2 cellular contexts compared by ENCODE assay signal in the genomic region with DNA sequence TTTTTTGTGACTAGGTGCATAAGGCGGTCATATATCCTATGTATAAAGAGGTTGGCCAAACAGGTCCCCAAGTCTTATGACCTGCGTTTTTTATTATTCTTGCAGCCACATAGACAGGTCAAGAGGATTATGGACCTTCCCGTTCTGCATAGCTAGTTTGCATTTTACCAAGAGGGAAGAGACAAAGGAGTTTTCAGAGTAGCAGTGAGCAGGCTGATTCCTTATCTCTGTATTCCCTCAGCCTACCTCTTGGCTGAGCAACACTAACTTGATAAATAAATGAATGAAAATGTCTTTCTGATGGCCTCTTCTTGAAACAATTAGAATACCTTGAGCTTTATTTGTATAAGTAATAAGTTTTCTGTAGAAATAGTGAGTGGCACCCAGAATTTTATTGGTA.
TF ChIP-seq lines count a peak whose summit lies in the region.

No MANE protein-coding gene starts in this region.

TF ChIP-seq in SK-N-SH, 30 proteins besides CTCF, POLR2A, EP300 and RAD21 (continued from another document):
- TF ChIP-seq TEAD4 (IDR thresholded peaks at IDR 0.05; ENCODE audit: borderline replicate concordance, insufficient read depth) (no peak), MEF2A (IDR thresholded peaks at IDR 0.05; ENCODE audit: borderline replicate concordance, low read depth) (no peak), MXI1 (IDR thresholded peaks at IDR 0.05; ENCODE audit: low read depth, low read length) (no peak), ELF1 (IDR thresholded peaks at IDR 0.05) (no peak), TAF1 (IDR thresholded peaks at IDR 0.05; ENCODE audit: borderline replicate concordance, low read depth, low read length) (no peak), RFX5 (IDR thresholded peaks at IDR 0.05; ENCODE audit: low read length) (no peak), NFIC (IDR thresholded peaks at IDR 0.05; ENCODE audit: borderline replicate concordance) (no peak), SIN3A (IDR thresholded peaks at IDR 0.05; ENCODE audit: borderline replicate concordance, low read depth, low read length) (no peak), RXRA (IDR thresholded peaks at IDR 0.05; ENCODE audit: borderline replicate concordance, low read depth) (no peak), FOXM1 (IDR thresholded peaks at IDR 0.05; ENCODE audit: low read depth) (no peak), USF1 (IDR thresholded peaks at IDR 0.05; ENCODE audit: borderline replicate concordance, low read depth) (no peak), EZH2phosphoT487 (IDR thresholded peaks at IDR 0.05; ENCODE audit: borderline replicate concordance, low read depth) (no peak)
- TF ChIP-seq, protein P1, sequence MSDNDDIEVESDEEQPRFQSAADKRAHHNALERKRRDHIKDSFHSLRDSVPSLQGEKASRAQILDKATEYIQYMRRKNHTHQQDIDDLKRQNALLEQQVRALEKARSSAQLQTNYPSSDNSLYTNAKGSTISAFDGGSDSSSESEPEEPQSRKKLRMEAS (IDR thresholded peaks at IDR 0.05; ENCODE audit: low read depth) = no peak

TF ChIP-seq in SK-N-SH treated with all-trans-retinoic acid at 6 μM for 48 hours, 23 proteins besides CTCF, POLR2A, EP300 and RAD21 (continued from another document):
- TF ChIP-seq TSHZ2 (CRISPR knock-in tag; IDR thresholded peaks at IDR 0.05) = no peak
- TF ChIP-seq PPARA (CRISPR knock-in tag; IDR thresholded peaks at IDR 0.05; ENCODE audit: borderline replicate concordance) = no peak
- no peak for TF ChIP-seq ARNTL (CRISPR knock-in tag; IDR thresholded peaks at IDR 0.05; ENCODE audit: borderline replicate concordance, low read depth)
- no peak for TF ChIP-seq ZNF70 (CRISPR knock-in tag; IDR thresholded peaks at IDR 0.05)
- no peak for TF ChIP-seq POU6F1 (CRISPR knock-in tag; IDR thresholded peaks at IDR 0.05; ENCODE audit: borderline replicate concordance, low read depth)
- TF ChIP-seq ISL1 (CRISPR knock-in tag; IDR thresholded peaks at IDR 0.05) = no peak
- TF ChIP-seq ZC3H10 (CRISPR knock-in tag; IDR thresholded peaks at IDR 0.05) = no peak
- TF ChIP-seq ZFP30 (CRISPR knock-in tag; IDR thresholded peaks at IDR 0.05) = no peak
- TF ChIP-seq PATZ1 (CRISPR knock-in tag; IDR thresholded peaks at IDR 0.05; ENCODE audit: borderline replicate concordance) = no peak
- no peak for TF ChIP-seq ZNF565 (CRISPR knock-in tag; conservative IDR thresholded peaks at IDR 0.05; ENCODE audit: low read depth)
- TF ChIP-seq ESRRG (CRISPR knock-in tag; IDR thresholded peaks at IDR 0.05) = no peak
- TF ChIP-seq RARB (CRISPR knock-in tag; IDR thresholded peaks at IDR 0.05) = no peak
- TF ChIP-seq TOX (CRISPR knock-in tag; IDR thresholded peaks at IDR 0.05; ENCODE audit: borderline replicate concordance) = no peak
- no peak for TF ChIP-seq BACH2 (CRISPR knock-in tag; IDR thresholded peaks at IDR 0.05; ENCODE audit: borderline replicate concordance)
- no peak for TF ChIP-seq ZFP3 (CRISPR knock-in tag; IDR thresholded peaks at IDR 0.05)
TF ChIP-seq in SK-N-SH treated with all-trans-retinoic acid at 6 μM for 48 hours: peak in this region for 0.
